Comparison of ENCODE assay signal across 26 cellular contexts in genomic region chr4:166538491-166539005, GRCh38.
A peak's percentile ranks its signal among the peaks of the same experiment; 100 is the strongest.
DNase-seq lines count a peak whose midpoint lies in the region; ATAC-seq, FAIRE-seq and TF ChIP-seq lines count a peak whose summit lies in the region.
"Had no signal": no experiment of that assay in that cellular context is flagged by ENCODE, and none has a peak within 500 bp of the region (broad histone marks: within the 10 kb centered on the region; RNA-seq: fewer than 3 reads in every experiment).

No MANE protein-coding gene starts in this region.

- TF ChIP-seq CTCF in OCI-LY3 (IDR thresholded peaks at IDR 0.05; ENCODE audit: low read depth, low read length), result no peak
- TF ChIP-seq CTCF in endodermal cell (conservative IDR thresholded peaks at IDR 0.05), result no peak

- no peak overlapping the region for H4K8ac ChIP-seq in neuronal stem cell (ENCODE audit: low read depth, low read length)

- FAIRE-seq in GM19239 (lab: Jason Lieb, UNC), result no peak

- H2AK5ac ChIP-seq in neuronal stem cell (ENCODE audit: low read depth, low read length), result no peak overlapping the region

- H3K4me2 ChIP-seq in OCI-LY3 (ENCODE audit: low read length) (no peak overlapping the region), neuronal stem cell (ENCODE audit: insufficient read depth, low read length, poor library complexity, severe bottlenecking) (no peak overlapping the region)
- H3K4me2 ChIP-seq: BLaER1, KMS-11 had no signal

- H4K20me1 ChIP-seq in OCI-LY3 (ENCODE audit: insufficient read depth, low read length), result no peaks in the 10 kb centered on the region
- H4K20me1 ChIP-seq: BLaER1 had no signal

- H3K36me3 ChIP-seq in OCI-LY3 (replicated peaks; ENCODE audit: low read depth, low read length), result no peaks in the 10 kb centered on the region
- H3K36me3 ChIP-seq in endodermal cell (ENCODE audit: control insufficient read depth, insufficient read depth, low read length), result no peaks in the 10 kb centered on the region
- no peaks in the 10 kb centered on the region for H3K36me3 ChIP-seq in neuronal stem cell (replicated peaks in 1 of 2; ENCODE audit: control insufficient read depth in 2 of 2, insufficient read depth in 2 of 2, low read length in 2 of 2)
- H3K36me3 ChIP-seq: ascending aorta, BLaER1, gastrocnemius medialis, upper lobe of right lung had no signal

- H3K23ac ChIP-seq in neuronal stem cell (ENCODE audit: low read depth, low read length, poor library complexity), result no peak overlapping the region

- no peaks in the 10 kb centered on the region for H3K36me3 Mint-ChIP-seq in endodermal cell (ENCODE audit: low read depth)
- H3K36me3 Mint-ChIP-seq: activated naive CD4-positive, alpha-beta T cell treated with anti-CD3 and anti-CD28 coated beads, Interleukin-2, amount 50 U/mL, for 72 hours had no signal

- no peaks in the 10 kb centered on the region for H3K4me1 ChIP-seq in OCI-LY3 (ENCODE audit: low read length)
- H3K4me1 ChIP-seq in endodermal cell (ENCODE audit: control insufficient read depth, insufficient read depth, low read length), result peaks cover 6% of the 10 kb centered on the region
- no peaks in the 10 kb centered on the region for H3K4me1 ChIP-seq in neuronal stem cell (ENCODE audit: control insufficient read depth in 2 of 2, insufficient read depth in 1 of 2, low read depth in 1 of 2, low read length in 2 of 2)
- H3K4me1 ChIP-seq: ascending aorta, BLaER1, gastrocnemius medialis, upper lobe of right lung had no signal

- H2BK12ac ChIP-seq in neuronal stem cell (ENCODE audit: low read length), result no peak overlapping the region

- no peak overlapping the region for H2BK15ac ChIP-seq in neuronal stem cell (ENCODE audit: low read length)

- H2AFZ ChIP-seq in OCI-LY3 (ENCODE audit: low read depth, low read length) (peak overlapping the region; percentile 51; the same call in 1 of the 2 replicates), neuronal stem cell (ENCODE audit: low read length) (peak overlapping the region; percentile 23)

- H3K18ac ChIP-seq in neuronal stem cell (ENCODE audit: low read length), result no peak overlapping the region

- no peak overlapping the region for H3K9ac ChIP-seq in OCI-LY3 (ENCODE audit: low read length)
- H3K9ac ChIP-seq in endodermal cell (ENCODE audit: extremely low read depth, low read length, poor library complexity, severe bottlenecking), result no peak overlapping the region
- H3K9ac ChIP-seq in neuronal stem cell (ENCODE audit: low read depth, low read length, poor library complexity), result no peak overlapping the region
- H3K9ac ChIP-seq: BLaER1, KMS-11 had no signal

- H3K79me1 ChIP-seq in neuronal stem cell (ENCODE audit: low read depth, low read length), result no peaks in the 10 kb centered on the region

- H3K27ac ChIP-seq in OCI-LY3 (ENCODE audit: low read length) (no peak overlapping the region), endodermal cell (ENCODE audit: low read depth, low read length) (no peak overlapping the region), neuronal stem cell (replicated peaks; ENCODE audit: low read length) (no peak overlapping the region)
- H3K27ac ChIP-seq: ascending aorta, BLaER1, gastrocnemius medialis, KMS-11, upper lobe of right lung had no signal

- peaks cover 11% of the 10 kb centered on the region for H3K9me3 Mint-ChIP-seq in endodermal cell

- DNase-seq in EH (ENCODE audit: low read depth) (peak; percentile 27), endodermal cell (peak; percentile 42), neuronal stem cell (ENCODE audit: low spot score) (no peak), KBM-7 (no peak), NCI-H2107 (lab: John Stamatoyannopoulos, UW) (no peak), GM19239 (ENCODE audit: insufficient read length, low spot score) (no peak)
- DNase-seq: activated B cell treated with CpG ODN at 0.5 μM for 24 hours; COR-L47; effector CD4-positive, alpha-beta T cell; gastrocnemius medialis; kidney; MV-4-11; NCI-H1694; NCI-H82; nucleus accumbens; OCI-M1; T-helper 9 cell; upper lobe of right lung had no signal

- no peak overlapping the region for H2BK5ac ChIP-seq in neuronal stem cell (ENCODE audit: low read length)

- no peaks in the 10 kb centered on the region for H3K79me2 ChIP-seq in OCI-LY3 (ENCODE audit: low read length)

- H3K4me3 ChIP-seq in OCI-LY3 (ENCODE audit: low read length) (no peak overlapping the region), endodermal cell (ENCODE audit: low read length) (no peak overlapping the region), neuronal stem cell (ENCODE audit: low read length in 2 of 2) (no peak overlapping the region)
- H3K4me3 ChIP-seq: ascending aorta, BLaER1, gastrocnemius medialis, lung, upper lobe of right lung had no signal

- H3K9me3 ChIP-seq in OCI-LY3 (ENCODE audit: insufficient read depth, low read length) (no peaks in the 10 kb centered on the region), endodermal cell (ENCODE audit: control insufficient read depth, low read length) (peaks cover 16% of the 10 kb centered on the region), neuronal stem cell (replicated peaks in 1 of 2; ENCODE audit: control insufficient read depth in 2 of 2, insufficient read depth in 1 of 2, low read depth in 1 of 2, low read length in 2 of 2) (peaks cover 0 to 2% of the 10 kb centered on the region in 2 donors)
- H3K9me3 ChIP-seq: ascending aorta, BLaER1, gastrocnemius medialis, upper lobe of right lung had no signal

- no peak overlapping the region for H4K91ac ChIP-seq in neuronal stem cell (ENCODE audit: low read depth, low read length, poor library complexity)

- no peaks in the 10 kb centered on the region for H3K27me3 Mint-ChIP-seq in endodermal cell (ENCODE audit: insufficient read depth)
- H3K27me3 Mint-ChIP-seq: activated B cell treated with CpG ODN at 0.5 μM for 24 hours had no signal

- no peaks in the 10 kb centered on the region for H3K27me3 ChIP-seq in OCI-LY3 (ENCODE audit: low read depth, low read length)
- no peaks in the 10 kb centered on the region for H3K27me3 ChIP-seq in endodermal cell (ENCODE audit: control insufficient read depth, insufficient read depth, low read length, poor library complexity, severe bottlenecking)
- H3K27me3 ChIP-seq in neuronal stem cell (ENCODE audit: control insufficient read depth in 3 of 3, insufficient read depth in 3 of 3, low read depth in 1 of 3, low read length in 3 of 3), result peaks cover 0 to 2% (median 0%) of the 10 kb centered on the region in 3 experiments
- H3K27me3 ChIP-seq: ascending aorta, BLaER1, gastrocnemius medialis, upper lobe of right lung had no signal

- no peak overlapping the region for H3K4ac ChIP-seq in neuronal stem cell (ENCODE audit: low read length)

- in situ Hi-C loops in KBM-7 (cut with MboI; ENCODE audit: low pct_unique_long_range_greater_than_20kb, low sequenced_read_pairs), result no loop called here

- H3K27ac Mint-ChIP-seq in endodermal cell, result no peak overlapping the region
- H3K27ac Mint-ChIP-seq: activated B cell treated with CpG ODN at 0.5 μM for 24 hours; activated naive CD4-positive, alpha-beta T cell treated with anti-CD3 and anti-CD28 coated beads, Interleukin-2, amount 50 U/mL, for 72 hours had no signal

- WGBS in endodermal cell (ENCODE audit: insufficient coverage in 1 of 2, insufficient read length in 1 of 2), 2 experiments, result 90 to 95% methylated on average over 2 of the region's 2 CpGs
- WGBS in neuronal stem cell (ENCODE audit: extremely low coverage in 2 of 2, insufficient read length in 2 of 2, insufficient replicate concordance in 1 of 2), 2 donors, result no CpG with 5 or more reads among the region's 2 CpGs

- H3K4me1 Mint-ChIP-seq in endodermal cell, result peaks cover 9% of the 10 kb centered on the region
- H3K4me1 Mint-ChIP-seq: activated B cell treated with CpG ODN at 0.5 μM for 24 hours had no signal

- ATAC-seq in GM21447 (IDR thresholded peaks at IDR 0.05; ENCODE audit: unreplicated experiment), result no peak
- ATAC-seq: activated naive CD4-positive, alpha-beta T cell treated with anti-CD3 and anti-CD28 coated beads, Interleukin-2, amount 50 U/mL, for 72 hours; gastrocnemius medialis; Right ventricle myocardium inferior; upper lobe of right lung had no signal

- H3K14ac ChIP-seq in neuronal stem cell (ENCODE audit: low read length), result no peak overlapping the region

- H2BK120ac ChIP-seq in neuronal stem cell (ENCODE audit: low read depth, low read length), result no peak overlapping the region

- no peak overlapping the region for H3K4me3 Mint-ChIP-seq in endodermal cell
- H3K4me3 Mint-ChIP-seq: activated B cell treated with CpG ODN at 0.5 μM for 24 hours had no signal

Comparison
In these comparisons a context has a peak if more than half of its experiments do, and no peak if none do; other contexts are left out.
1. DNase-seq: peak in EH (single experiment) and endodermal cell (single experiment); none in neuronal stem cell (single experiment), KBM-7 (single experiment), NCI-H2107 (single experiment) and GM19239 (single experiment).